ENCODE assay signal across 8 cellular contexts in genomic region chr6:100479180-100480035, GRCh38. TPM values are rescaled to one million over a fixed set of nuclear protein-coding genes. Genes with fewer than 3 reads are reported as not detected.
A peak's percentile ranks its signal among the peaks of the same experiment; 100 is the strongest.
DNase-seq lines count a peak whose midpoint lies in the region; ATAC-seq and TF ChIP-seq lines count a peak whose summit lies in the region.

No MANE protein-coding gene starts in this region.

- H3K4me3 ChIP-seq in GM06990 (replicated peaks; ENCODE audit: low read depth, low read length) (no peak overlapping the region), HL-60 (replicated peaks; ENCODE audit: insufficient read depth, low read length) (no peak overlapping the region)

- no peaks in the 10 kb centered on the region for H3K4me1 Mint-ChIP-seq in naive thymus-derived CD8-positive, alpha-beta T cell

- no peaks in the 10 kb centered on the region for H3K4me1 ChIP-seq in foreskin keratinocyte

- peaks cover 13 to 55% (median 20%) of the 10 kb centered on the region in 5 donors for H3K27me3 Mint-ChIP-seq in naive thymus-derived CD8-positive, alpha-beta T cell

- TF ChIP-seq CTCF in GM06990 (IDR thresholded peaks at IDR 0.05; ENCODE audit: insufficient read depth, low read length, poor library complexity, severe bottlenecking) (peak; percentile 64), HL-60 (IDR thresholded peaks at IDR 0.05; ENCODE audit: insufficient read depth, low read length) (peak; percentile 28), foreskin keratinocyte (conservative IDR thresholded peaks at IDR 0.05) (peak; percentile 81)

- in situ Hi-C loops in SK-MEL-5 (cut with HindIII; ENCODE audit: low pct_unique_long_range_greater_than_20kb, low sequenced_read_pairs): no loop called here

- H3K27ac Mint-ChIP-seq in naive thymus-derived CD8-positive, alpha-beta T cell: no peak overlapping the region

- peaks cover 0 to 2% (median 0%) of the 10 kb centered on the region in 9 donors for H3K9me3 Mint-ChIP-seq in naive thymus-derived CD8-positive, alpha-beta T cell

- H3K4me3 Mint-ChIP-seq in naive thymus-derived CD8-positive, alpha-beta T cell: no peak overlapping the region

- DNase-seq in GM06990 (ENCODE audit: extremely low read depth, insufficient read length) (no peak), HL-60 (ENCODE audit: low read depth in 1 of 2, low spot score in 1 of 2) (peak; percentile 7 to 12), SK-MEL-5 (ENCODE audit: low read depth, low spot score) (peak; percentile 62), foreskin keratinocyte (no peak), superior temporal gyrus (ENCODE audit: extremely low spot score) (peak; percentile 66), T1000 (lab: John Stamatoyannopoulos, UW) (no peak)
- no peak for DNase-seq in naive thymus-derived CD8-positive, alpha-beta T cell

- H3K27me3 ChIP-seq in GM06990 (replicated peaks; ENCODE audit: control insufficient read depth, insufficient read depth, low read length) (no peaks in the 10 kb centered on the region), HL-60 (ENCODE audit: insufficient read depth, poor library complexity, severe bottlenecking) (no peaks in the 10 kb centered on the region), foreskin keratinocyte (peaks cover 48% of the 10 kb centered on the region)

- POLR2A ChIA-PET in naive thymus-derived CD8-positive, alpha-beta T cell (lab: Charles Lee): no interaction called here

- H3K36me3 Mint-ChIP-seq in naive thymus-derived CD8-positive, alpha-beta T cell: no peaks in the 10 kb centered on the region

- H3K27ac ChIP-seq in HL-60 (replicated peaks): no peak overlapping the region
- H3K27ac ChIP-seq in foreskin keratinocyte: no peak overlapping the region

- ATAC-seq in GM21390 (IDR thresholded peaks at IDR 0.05; ENCODE audit: unreplicated experiment): peak; percentile 56
- ATAC-seq in foreskin keratinocyte: peak; percentile 50
- ATAC-seq in naive thymus-derived CD8-positive, alpha-beta T cell: no peak

- no peaks in the 10 kb centered on the region for H3K36me3 ChIP-seq in GM06990 (ENCODE audit: control insufficient read depth, insufficient read depth, low read length)

RNA-seq across cellular contexts. Expression of gene SIM1, which starts 14.7 kb away (rescaled TPM):
- total RNA-seq in SK-MEL-5 (2014; rRNA removed; shearing (Covaris generic)): not detected in 2 replicates
- not detected in 2 replicates for polyA plus RNA-seq in SK-MEL-5 (2015; cell fraction: cytosol; rRNA removed)
- polyA plus RNA-seq in SK-MEL-5 (2015; cell fraction: nucleus; rRNA removed): not detected in 2 replicates
- total RNA-seq in foreskin keratinocyte: not detected in 2 replicates
- not detected in 2 replicates for polyA plus RNA-seq in foreskin keratinocyte
- not detected for total RNA-seq in naive thymus-derived CD8-positive, alpha-beta T cell
- polyA plus RNA-seq in naive thymus-derived CD8-positive, alpha-beta T cell: not detected

Comparison
In these comparisons a context has a peak if more than half of its experiments do, and no peak if none do; other contexts are left out.
1. DNase-seq: peak in HL-60 (2 of 2), SK-MEL-5 (single experiment) and superior temporal gyrus (single experiment); none in GM06990 (single experiment), foreskin keratinocyte (0 of 2), T1000 (single experiment) and naive thymus-derived CD8-positive, alpha-beta T cell (0 of 10).
2. CTCF ChIP-seq: peak in every context shown above with its lines; median percentile 81 in foreskin keratinocyte; 64 in GM06990; 28 in HL-60.
3. ATAC-seq: peak in GM21390 (single experiment) and foreskin keratinocyte (single experiment); none in naive thymus-derived CD8-positive, alpha-beta T cell (0 of 2).